In genomic region chr4:15649914-15650545, GRCh38 we compare ENCODE assay signal across 8 cellular contexts. TPM values are rescaled to one million over a fixed set of nuclear protein-coding genes. Genes with fewer than 3 reads are reported as not detected.
DNase-seq lines count a peak whose midpoint lies in the region; ATAC-seq, FAIRE-seq and TF ChIP-seq lines count a peak whose summit lies in the region.

No MANE protein-coding gene starts in this region.

- H3K4me1 ChIP-seq in left lung: peaks cover 36 to 91% of the 10 kb centered on the region in 2 donors

- no peaks in the 10 kb centered on the region for H3K27me3 ChIP-seq in left lung

- TF ChIP-seq CTCF in cardiac fibroblast (IDR thresholded peaks at IDR 0.05; ENCODE audit: low read depth, low read length) (peak; percentile 64), left lung (IDR thresholded peaks at IDR 0.05) (peak; percentile 41 to 48)

- intact Hi-C loops in left lung (cut with DNase I): loop anchor here in 1 of 2 donors (10.0 kb wide), 1 partner anchor 165 kb away; no protein-coding TSS in a partner anchor

- peak; percentile 33 for ATAC-seq in HG02884 (IDR thresholded peaks at IDR 0.05; ENCODE audit: unreplicated experiment)
- peak; percentile 58 for ATAC-seq in left lung

- no peaks in the 10 kb centered on the region for H3K9me3 ChIP-seq in left lung

- no peak overlapping the region for H3K4me3 ChIP-seq in cardiac fibroblast (replicated peaks in 1 of 2; ENCODE audit: low read depth in 2 of 2, low read length in 2 of 2)
- no peak overlapping the region for H3K4me3 ChIP-seq in left lung

- peak; percentile 32 for FAIRE-seq in TTC549 (lab: Jason Lieb, UNC)

- H3K27ac ChIP-seq in left lung: no peak overlapping the region

- peak; percentile 26 for DNase-seq in NCI-H2107 treated with DMSO at 0.1 percent for 48 hours (lab: John Stamatoyannopoulos, UW; ENCODE audit: unreplicated experiment)
- DNase-seq in NCI-H2107 (lab: John Stamatoyannopoulos, UW): no peak
- peak; percentile 71 to 83 for DNase-seq in NCI-H2081 (lab: John Stamatoyannopoulos, UW)
- peak; percentile 65 to 72 for DNase-seq in cardiac fibroblast (ENCODE audit: low read depth in 2 of 2)
- DNase-seq in left lung: no peak
- peak; percentile 8 for DNase-seq in stimulated activated CD8-positive, alpha-beta memory T cell treated with anti-CD3 and anti-CD28 coated beads, Interleukin-12 subunit alpha, Interleukin-12 subunit beta, amount 100 ng/mL, for 4 hours (ENCODE audit: low read depth)

- peaks cover 0 to 4% of the 10 kb centered on the region in 2 donors for H3K36me3 ChIP-seq in left lung

RNA-seq across cellular contexts. Expression of gene FBXL5, which starts 5.1 kb away (rescaled TPM):
- total RNA-seq in left lung: 100 to 1,000 TPM in 1 of 2 donors, 10 to 100 TPM in 1; 95.3 to 121 TPM

RNA-seq across cellular contexts. Expression of gene FAM200B, which starts 31.6 kb away (rescaled TPM):
- total RNA-seq in left lung: 10 to 100 TPM; 25.8 to 27.6 TPM

RNA-seq across cellular contexts. Expression of gene BST1, which starts 52.8 kb away (rescaled TPM):
- 10 to 100 TPM in 1 of 2 donors, 1 to 10 TPM in 1; 9.0 to 20.8 TPM for total RNA-seq in left lung

Comparison
In these comparisons a context has a peak if more than half of its experiments do, and no peak if none do; other contexts are left out.
1. DNase-seq: peak in NCI-H2107 treated with DMSO at 0.1 percent for 48 hours (single experiment), NCI-H2081 (2 of 2), cardiac fibroblast (2 of 2) and stimulated activated CD8-positive, alpha-beta memory T cell treated with anti-CD3 and anti-CD28 coated beads, Interleukin-12 subunit alpha, Interleukin-12 subunit beta, amount 100 ng/mL, for 4 hours (single experiment); none in NCI-H2107 (single experiment) and left lung (0 of 2).